16 cellular contexts compared by ENCODE assay signal in the genomic region with DNA sequence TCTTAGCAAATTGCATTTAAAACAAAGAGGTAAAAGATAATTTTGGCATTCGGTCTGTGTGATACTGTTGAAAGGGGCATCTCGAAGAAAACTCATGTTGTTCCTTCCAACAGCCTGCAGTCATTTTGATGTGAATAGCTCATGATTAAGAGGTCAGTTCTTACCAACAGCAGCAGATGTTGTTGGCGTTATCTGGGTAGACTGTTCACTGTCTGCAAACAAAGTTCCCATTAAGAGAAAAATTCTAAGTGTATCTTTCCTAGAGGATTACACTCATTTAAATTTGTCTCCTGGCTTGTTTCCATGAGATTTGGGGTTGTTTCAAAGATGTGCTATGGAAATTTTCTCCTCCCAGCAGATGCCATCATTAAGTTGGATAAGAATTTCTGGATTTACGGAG.
"Had no signal": no experiment of that assay in that cellular context is flagged by ENCODE, and none has a peak within 500 bp of the region (broad histone marks: within the 10 kb centered on the region; RNA-seq: fewer than 3 reads in every experiment).

No MANE protein-coding gene starts in this region.

- H3K27me3 Mint-ChIP-seq: dendritic cell treated with granulocyte-macrophage colony-stimulating factor and Interleukin-4, amounts not matched to agents 40 ng/mL and 50 ng/mL, for 4 days; effector memory CD8-positive, alpha-beta T cell; stimulated activated naive B cell treated with anti-CD40 and anti-IgM and Interleukin-4, amounts not matched to agents 10 μg/mL and 1 μg/mL and 100 μg/mL, for 72 hours; stimulated activated naive CD8-positive, alpha-beta T cell treated with anti-CD3 and anti-CD28 coated beads, Interleukin-15, amount 100 ng/mL, for 72 hours had no signal

- H3K4me1 Mint-ChIP-seq: naive thymus-derived CD8-positive, alpha-beta T cell; stimulated activated naive B cell treated with anti-CD40 and anti-IgM and Interleukin-4, amounts not matched to agents 10 μg/mL and 1 μg/mL and 100 μg/mL, for 72 hours; stimulated activated naive CD8-positive, alpha-beta T cell treated with anti-CD3 and anti-CD28 coated beads, Interleukin-15, amount 100 ng/mL, for 72 hours had no signal

- H3K9me3 Mint-ChIP-seq: dendritic cell treated with granulocyte-macrophage colony-stimulating factor and Interleukin-4, amounts not matched to agents 40 ng/mL and 50 ng/mL, for 4 days; stimulated activated naive B cell treated with anti-CD40 and anti-IgM and Interleukin-4, amounts not matched to agents 10 μg/mL and 1 μg/mL and 100 μg/mL, for 72 hours; stimulated activated naive CD8-positive, alpha-beta T cell treated with anti-CD3 and anti-CD28 coated beads, Interleukin-15, amount 100 ng/mL, for 72 hours had no signal

- H3K27ac Mint-ChIP-seq: dendritic cell treated with granulocyte-macrophage colony-stimulating factor and Interleukin-4, amounts not matched to agents 40 ng/mL and 50 ng/mL, for 4 days; effector memory CD8-positive, alpha-beta T cell; naive thymus-derived CD8-positive, alpha-beta T cell; stimulated activated naive B cell treated with anti-CD40 and anti-IgM and Interleukin-4, amounts not matched to agents 10 μg/mL and 1 μg/mL and 100 μg/mL, for 72 hours had no signal

- H3K36me3 Mint-ChIP-seq: naive thymus-derived CD8-positive, alpha-beta T cell; stimulated activated naive B cell treated with anti-CD40 and anti-IgM and Interleukin-4, amounts not matched to agents 10 μg/mL and 1 μg/mL and 100 μg/mL, for 72 hours had no signal

- H3K4me3 Mint-ChIP-seq: dendritic cell treated with granulocyte-macrophage colony-stimulating factor and Interleukin-4, amounts not matched to agents 40 ng/mL and 50 ng/mL, for 4 days; effector memory CD8-positive, alpha-beta T cell; naive thymus-derived CD8-positive, alpha-beta T cell; stimulated activated naive B cell treated with anti-CD40 and anti-IgM and Interleukin-4, amounts not matched to agents 10 μg/mL and 1 μg/mL and 100 μg/mL, for 72 hours; stimulated activated naive CD8-positive, alpha-beta T cell treated with anti-CD3 and anti-CD28 coated beads, Interleukin-15, amount 100 ng/mL, for 72 hours had no signal

- ATAC-seq: effector memory CD8-positive, alpha-beta T cell; foreskin keratinocyte; heart left ventricle; left lobe of liver; mucosa of descending colon; naive thymus-derived CD8-positive, alpha-beta T cell; psoas muscle; sciatic nerve; stimulated activated naive B cell treated with anti-CD40 and anti-IgM and Interleukin-4, amounts not matched to agents 10 μg/mL and 1 μg/mL and 100 μg/mL, for 72 hours; stimulated activated naive CD8-positive, alpha-beta T cell treated with anti-CD3 and anti-CD28 coated beads, Interleukin-15, amount 100 ng/mL, for 72 hours had no signal

- DNase-seq: effector memory CD8-positive, alpha-beta T cell; foreskin keratinocyte; heart left ventricle; hippocampal formation; mammary epithelial cell; mucosa of descending colon; naive thymus-derived CD8-positive, alpha-beta T cell; psoas muscle; stimulated activated CD4-positive, alpha-beta T cell treated with anti-CD3 and anti-CD28 coated beads, Interleukin-2, amount 100 ng/mL, for 24 hours; stimulated activated CD4-positive, alpha-beta T cell treated with anti-CD3 and anti-CD28 coated beads, Interleukin-4, amount 100 ng/mL, for 4 hours; stimulated activated naive B cell treated with anti-CD40 and anti-IgM and Interleukin-4, amounts not matched to agents 10 μg/mL and 1 μg/mL and 100 μg/mL, for 72 hours; stimulated activated naive CD8-positive, alpha-beta T cell treated with anti-CD3 and anti-CD28 coated beads, Interleukin-15, amount 100 ng/mL, for 72 hours; transverse colon had no signal
